Comparison of ENCODE assay signal across 8 cellular contexts in the genomic region with DNA sequence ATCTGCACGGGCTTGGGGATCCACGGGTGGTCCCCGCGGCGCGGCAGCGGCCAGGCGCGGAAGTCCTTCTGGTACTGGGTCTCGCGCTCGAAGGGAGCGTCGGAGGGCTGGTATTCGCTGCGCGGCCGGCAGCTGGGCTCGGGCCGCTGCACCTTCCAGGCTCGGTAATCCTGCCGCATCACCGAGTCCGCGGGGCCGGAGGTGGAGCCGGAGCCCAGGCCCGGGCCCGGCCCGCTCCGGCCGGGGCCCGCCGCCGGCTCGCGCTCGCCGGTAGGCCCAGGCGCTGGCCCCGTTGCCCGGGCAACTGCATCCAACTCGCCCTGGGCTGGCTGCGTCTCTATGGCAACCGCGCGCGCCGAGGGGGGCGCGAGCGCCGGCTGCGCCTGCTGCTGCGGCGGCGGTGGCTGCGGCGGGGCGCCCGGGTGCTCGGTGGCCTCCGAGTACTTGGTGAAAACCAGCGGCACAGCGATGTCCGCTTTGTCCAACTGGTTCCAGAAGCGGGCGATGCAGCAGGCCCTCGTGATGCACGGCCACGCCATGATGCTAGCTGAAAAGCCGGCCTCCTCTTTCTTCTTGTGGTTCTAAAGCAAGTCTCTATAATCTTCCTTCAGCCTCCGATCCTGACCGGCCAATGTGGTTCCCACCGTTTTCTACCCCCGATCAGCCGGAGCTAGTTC. TPM values are rescaled to one million over a fixed set of nuclear protein-coding genes. Genes with fewer than 3 reads are reported as not detected.
DNase-seq lines count a peak whose midpoint lies in the region; ATAC-seq and TF ChIP-seq lines count a peak whose summit lies in the region.

No MANE protein-coding gene starts in this region.

- H3K4me1 ChIP-seq in BLaER1 treated with 17β-estradiol and CSF1 and Interleukin-3, amounts not matched to agents 10 nM and 100 nM: peaks cover 12 to 25% (median 21%) of the 10 kb centered on the region in 10 experiments
- H3K4me1 ChIP-seq in GM23338 (ENCODE audit: insufficient read depth) (peaks cover 35% of the 10 kb centered on the region), Peyer's patch (peaks cover 0 to 23% (median 12%) of the 10 kb centered on the region in 4 donors)

- peak overlapping the region; percentile 94 for H2AFZ ChIP-seq in GM23338

- H3K27ac ChIP-seq in BLaER1 treated with 17β-estradiol and CSF1 and Interleukin-3, amounts not matched to agents 10 nM and 100 nM: no peak overlapping the region
- H3K27ac ChIP-seq in GM23338 (ENCODE audit: low read depth) (no peak overlapping the region), Peyer's patch (peak overlapping the region in 2 of 4 donors; percentile 32 to 45)

- peaks cover 0 to 23% (median 19%) of the 10 kb centered on the region in 11 experiments; a peak in 16 of 22 replicates for H4K20me1 ChIP-seq in BLaER1 treated with 17β-estradiol and CSF1 and Interleukin-3, amounts not matched to agents 10 nM and 100 nM
- peaks cover 8% of the 10 kb centered on the region; the same call in 1 of the 2 replicates for H4K20me1 ChIP-seq in GM23338 (replicated peaks; ENCODE audit: insufficient read depth)

- H3K9me3 ChIP-seq in BLaER1 treated with 17β-estradiol and CSF1 and Interleukin-3, amounts not matched to agents 10 nM and 100 nM (replicated peaks in 1 of 11): peaks cover 0 to under 1% (median 0%) of the 10 kb centered on the region in 11 experiments; a peak in 3 of 22 replicates
- no peaks in the 10 kb centered on the region for H3K9me3 ChIP-seq in Peyer's patch

- DNase-seq in GM23338 (ENCODE audit: low spot score) (peak; percentile 81), Peyer's patch (peak in 1 of 3 donors; percentile 51), choroid plexus epithelial cell (ENCODE audit: low read depth) (peak; percentile 33), kidney tubule cell (ENCODE audit: low spot score) (peak; percentile 43)
- DNase-seq in stimulated activated CD4-positive, alpha-beta T cell treated with anti-CD3 and anti-CD28 coated beads, Interleukin-4, amount 100 ng/mL, for 1 hour: peak; percentile 24

- H3K4me1 Mint-ChIP-seq in GM23338: peaks cover 35% of the 10 kb centered on the region

- H3K36me3 ChIP-seq in BLaER1 treated with 17β-estradiol and CSF1 and Interleukin-3, amounts not matched to agents 10 nM and 100 nM: no peaks in the 10 kb centered on the region
- no peaks in the 10 kb centered on the region for H3K36me3 ChIP-seq in GM23338 (ENCODE audit: insufficient read depth)
- no peaks in the 10 kb centered on the region for H3K36me3 ChIP-seq in Peyer's patch

- H3F3A ChIP-seq in GM23338 (replicated peaks; ENCODE audit: low read depth): peaks cover 11% of the 10 kb centered on the region

- H3K9ac ChIP-seq in BLaER1 treated with 17β-estradiol and CSF1 and Interleukin-3, amounts not matched to agents 10 nM and 100 nM: peak overlapping the region in 10 of 11 experiments; percentile 2 to 56 (median 46); a peak in 15 of 22 replicates

- peaks cover 65 to 87% (median 75%) of the 10 kb centered on the region in 11 experiments for H3K27me3 ChIP-seq in BLaER1 treated with 17β-estradiol and CSF1 and Interleukin-3, amounts not matched to agents 10 nM and 100 nM
- H3K27me3 ChIP-seq in GM23338 (ENCODE audit: insufficient read depth): peaks cover 88% of the 10 kb centered on the region
- H3K27me3 ChIP-seq in Peyer's patch: peaks cover 0 to 27% of the 10 kb centered on the region in 2 donors

- H3K9me2 ChIP-seq in GM23338 (ENCODE audit: insufficient read depth): no peaks in the 10 kb centered on the region

- peak overlapping the region; percentile 74 for H3K4me3 Mint-ChIP-seq in GM23338

- peaks cover 63% of the 10 kb centered on the region for H3K27me3 Mint-ChIP-seq in GM23338 (ENCODE audit: insufficient read depth, low read depth, poor library complexity)

- H3K36me3 Mint-ChIP-seq in GM23338 (ENCODE audit: low read depth): no peaks in the 10 kb centered on the region

- H3K9me3 Mint-ChIP-seq in GM23338: no peaks in the 10 kb centered on the region; the same call in 2 of the 3 replicates

- ATAC-seq in GM23338: peak; percentile 47
- ATAC-seq in GM21786 (IDR thresholded peaks at IDR 0.05; ENCODE audit: unreplicated experiment): no peak
- ATAC-seq in GM19452 (IDR thresholded peaks at IDR 0.05; ENCODE audit: unreplicated experiment): no peak

- TF ChIP-seq CTCF in GM23338 (conservative IDR thresholded peaks at IDR 0.05; ENCODE audit: low read depth in 2 of 2): no peak
- no peak for TF ChIP-seq CTCF in Peyer's patch (IDR thresholded peaks at IDR 0.05)
- TF ChIP-seq CTCF in choroid plexus epithelial cell (conservative IDR thresholded peaks at IDR 0.05; ENCODE audit: low read depth, low read length): no peak

- no peak for TF ChIP-seq POLR2A in Peyer's patch (IDR thresholded peaks at IDR 0.05)

- peak overlapping the region; percentile 52 to 72 (median 62) for H3K4me3 ChIP-seq in BLaER1 treated with 17β-estradiol and CSF1 and Interleukin-3, amounts not matched to agents 10 nM and 100 nM
- H3K4me3 ChIP-seq in GM23338 (peak overlapping the region; percentile 71), Peyer's patch (peak overlapping the region; percentile 37 to 57 (median 54)), choroid plexus epithelial cell (ENCODE audit: low read depth, low read length) (peak overlapping the region; percentile 37)

- no peaks in the 10 kb centered on the region for H3K79me2 ChIP-seq in GM23338 (replicated peaks; ENCODE audit: insufficient read depth)

- no peak overlapping the region for H3K27ac Mint-ChIP-seq in GM23338

- peak overlapping the region; percentile 88 to 99 (median 96) for H3K4me2 ChIP-seq in BLaER1 treated with 17β-estradiol and CSF1 and Interleukin-3, amounts not matched to agents 10 nM and 100 nM
- H3K4me2 ChIP-seq in GM23338: peak overlapping the region; percentile 90

TF ChIP-seq in GM23338, 12 proteins besides CTCF, POLR2A, EP300 and RAD21 (continues in another document):
- no peak for TF ChIP-seq ETS1 (IDR thresholded peaks at IDR 0.05)
- TF ChIP-seq EZH2phosphoT487 (IDR thresholded peaks at IDR 0.05; ENCODE audit: unreplicated experiment): no peak
- TF ChIP-seq, protein P1, sequence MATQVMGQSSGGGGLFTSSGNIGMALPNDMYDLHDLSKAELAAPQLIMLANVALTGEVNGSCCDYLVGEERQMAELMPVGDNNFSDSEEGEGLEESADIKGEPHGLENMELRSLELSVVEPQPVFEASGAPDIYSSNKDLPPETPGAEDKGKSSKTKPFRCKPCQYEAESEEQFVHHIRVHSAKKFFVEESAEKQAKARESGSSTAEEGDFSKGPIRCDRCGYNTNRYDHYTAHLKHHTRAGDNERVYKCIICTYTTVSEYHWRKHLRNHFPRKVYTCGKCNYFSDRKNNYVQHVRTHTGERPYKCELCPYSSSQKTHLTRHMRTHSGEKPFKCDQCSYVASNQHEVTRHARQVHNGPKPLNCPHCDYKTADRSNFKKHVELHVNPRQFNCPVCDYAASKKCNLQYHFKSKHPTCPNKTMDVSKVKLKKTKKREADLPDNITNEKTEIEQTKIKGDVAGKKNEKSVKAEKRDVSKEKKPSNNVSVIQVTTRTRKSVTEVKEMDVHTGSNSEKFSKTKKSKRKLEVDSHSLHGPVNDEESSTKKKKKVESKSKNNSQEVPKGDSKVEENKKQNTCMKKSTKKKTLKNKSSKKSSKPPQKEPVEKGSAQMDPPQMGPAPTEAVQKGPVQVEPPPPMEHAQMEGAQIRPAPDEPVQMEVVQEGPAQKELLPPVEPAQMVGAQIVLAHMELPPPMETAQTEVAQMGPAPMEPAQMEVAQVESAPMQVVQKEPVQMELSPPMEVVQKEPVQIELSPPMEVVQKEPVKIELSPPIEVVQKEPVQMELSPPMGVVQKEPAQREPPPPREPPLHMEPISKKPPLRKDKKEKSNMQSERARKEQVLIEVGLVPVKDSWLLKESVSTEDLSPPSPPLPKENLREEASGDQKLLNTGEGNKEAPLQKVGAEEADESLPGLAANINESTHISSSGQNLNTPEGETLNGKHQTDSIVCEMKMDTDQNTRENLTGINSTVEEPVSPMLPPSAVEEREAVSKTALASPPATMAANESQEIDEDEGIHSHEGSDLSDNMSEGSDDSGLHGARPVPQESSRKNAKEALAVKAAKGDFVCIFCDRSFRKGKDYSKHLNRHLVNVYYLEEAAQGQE (IDR thresholded peaks at IDR 0.05; ENCODE audit: unreplicated experiment): no peak
- no peak for TF ChIP-seq STAT1 (IDR thresholded peaks at IDR 0.05; ENCODE audit: unreplicated experiment)
- no peak for TF ChIP-seq JUNB (IDR thresholded peaks at IDR 0.05; ENCODE audit: unreplicated experiment)
- TF ChIP-seq POLR2AphosphoS5 (IDR thresholded peaks at IDR 0.05; ENCODE audit: low read depth): no peak

RNA-seq across cellular contexts. Expression of gene MAP6, which starts 0.9 kb away (rescaled TPM):
- total RNA-seq in GM23338 (2014; rRNA removed; shearing (Covaris generic)): 0.50 and 1.2 TPM in 2 replicates
- polyA plus RNA-seq in GM23338 (2016; fragmentation: Nextera tagmentation; extraction: Ambion mirVana): 0.16 and 0.31 TPM in 2 replicates
- total RNA-seq in Peyer's patch: 1 to 10 TPM in 1 of 4 donors, under 1 TPM in 3; 0.35 to 5.0 (median 0.75) TPM

RNA-seq across cellular contexts. Expression of gene MOGAT2, which starts 49.7 kb away (rescaled TPM):
- not detected in 2 replicates for total RNA-seq in GM23338 (2014; rRNA removed; shearing (Covaris generic))
- polyA plus RNA-seq in GM23338 (2016; fragmentation: Nextera tagmentation; extraction: Ambion mirVana): not detected in 2 replicates
- 100 to 1,000 TPM in 3 of 4 donors, 10 to 100 TPM in 1; 30.5 to 598 (median 448) TPM for total RNA-seq in Peyer's patch

Comparison
In these comparisons a context has a peak if more than half of its experiments do, and no peak if none do; other contexts are left out.
1. RNA of gene MOGAT2, which starts 49.7 kb away (total RNA-seq): 30.5 to 598 TPM in Peyer's patch; not detected in GM23338; every median in the first group is over 10 times any median in the second.
2. Peak in every context shown above with its lines, with median percentiles within 50 percentile points of each other: H3K4me3 ChIP-seq.